ENCODE assay signal across 8 cellular contexts in the genomic region with DNA sequence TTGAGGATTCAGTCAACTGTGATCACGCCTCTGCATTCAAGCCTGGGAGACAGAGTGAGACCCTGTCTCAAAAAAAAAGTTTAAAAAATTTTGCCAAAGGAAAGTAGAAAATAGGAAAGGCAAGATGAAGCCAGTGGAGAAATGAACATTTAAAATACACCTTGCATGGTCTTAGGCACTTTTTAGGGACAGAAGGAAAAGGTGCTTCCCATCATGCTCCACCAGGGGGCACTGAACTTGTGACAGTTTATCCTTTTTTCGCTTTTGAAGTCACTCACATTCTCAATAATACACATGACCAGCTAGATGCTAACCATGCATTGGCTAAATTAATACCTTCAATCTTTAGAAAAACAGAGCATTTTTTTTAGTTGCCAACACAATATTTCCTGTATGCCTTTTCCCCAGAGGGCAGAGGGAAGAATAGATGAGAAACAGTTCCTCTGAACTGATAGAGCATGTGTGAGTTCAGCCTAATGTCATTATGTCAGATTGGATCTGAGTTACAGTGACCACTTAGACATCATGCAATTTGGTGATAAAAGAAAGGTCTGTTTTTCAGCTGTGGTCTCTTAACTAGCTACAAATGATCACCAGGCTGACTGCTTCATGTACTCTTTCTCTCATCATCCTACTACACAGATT.
DNase-seq lines count a peak whose midpoint lies in the region; ATAC-seq, FAIRE-seq and TF ChIP-seq lines count a peak whose summit lies in the region.

No MANE protein-coding gene starts in this region.

- H3K27ac ChIP-seq in astrocyte (ENCODE audit: low read depth, low read length): no peak overlapping the region
- no peak overlapping the region for H3K27ac ChIP-seq in kidney (ENCODE audit: low read depth in 2 of 2, low read length in 2 of 2)

- peaks cover 8% of the 10 kb centered on the region for H3K9me3 Mint-ChIP-seq in astrocyte (ENCODE audit: unreplicated experiment)
- peaks cover 10% of the 10 kb centered on the region for H3K9me3 Mint-ChIP-seq in stimulated activated memory B cell treated with anti-CD40 and anti-IgM and Interleukin-4, amounts not matched to agents 10 μg/mL and 1 μg/mL and 100 μg/mL, for 72 hours

- H3K27ac Mint-ChIP-seq in astrocyte (ENCODE audit: unreplicated experiment): no peak overlapping the region
- no peak overlapping the region for H3K27ac Mint-ChIP-seq in stimulated activated memory B cell treated with anti-CD40 and anti-IgM and Interleukin-4, amounts not matched to agents 10 μg/mL and 1 μg/mL and 100 μg/mL, for 72 hours

- H3K4me1 Mint-ChIP-seq in astrocyte (ENCODE audit: low read depth, unreplicated experiment): no peaks in the 10 kb centered on the region
- no peaks in the 10 kb centered on the region for H3K4me1 Mint-ChIP-seq in stimulated activated memory B cell treated with anti-CD40 and anti-IgM and Interleukin-4, amounts not matched to agents 10 μg/mL and 1 μg/mL and 100 μg/mL, for 72 hours

- H3K36me3 ChIP-seq in astrocyte (ENCODE audit: insufficient read depth, low read length) (no peaks in the 10 kb centered on the region), kidney (ENCODE audit: control insufficient read depth in 1 of 2, insufficient read depth in 2 of 2, low read length in 2 of 2) (no peaks in the 10 kb centered on the region)

- no peaks in the 10 kb centered on the region for H3K27me3 ChIP-seq in astrocyte (ENCODE audit: insufficient read depth, low read length)

- H3K27me3 Mint-ChIP-seq in astrocyte (ENCODE audit: low read depth, unreplicated experiment): no peaks in the 10 kb centered on the region
- no peaks in the 10 kb centered on the region for H3K27me3 Mint-ChIP-seq in stimulated activated memory B cell treated with anti-CD40 and anti-IgM and Interleukin-4, amounts not matched to agents 10 μg/mL and 1 μg/mL and 100 μg/mL, for 72 hours

- H3K36me3 Mint-ChIP-seq in astrocyte (ENCODE audit: low read depth, unreplicated experiment): no peaks in the 10 kb centered on the region
- no peaks in the 10 kb centered on the region for H3K36me3 Mint-ChIP-seq in stimulated activated memory B cell treated with anti-CD40 and anti-IgM and Interleukin-4, amounts not matched to agents 10 μg/mL and 1 μg/mL and 100 μg/mL, for 72 hours

- no peaks in the 10 kb centered on the region for H3K4me1 ChIP-seq in astrocyte (ENCODE audit: insufficient read depth, low read length)
- H3K4me1 ChIP-seq in kidney (ENCODE audit: control insufficient read depth in 1 of 2, insufficient read depth in 1 of 2, low read depth in 1 of 2, low read length in 2 of 2): no peaks in the 10 kb centered on the region

- H2AFZ ChIP-seq in astrocyte (ENCODE audit: low read depth, low read length): no peak overlapping the region

- in situ Hi-C loops in G401 (cut with HindIII; ENCODE audit: low sequenced_read_pairs): no loop called here

- no peaks in the 10 kb centered on the region for H3K9me3 ChIP-seq in astrocyte (ENCODE audit: insufficient read depth, low read depth, low read length)
- peaks cover 0 to 6% of the 10 kb centered on the region in 2 donors for H3K9me3 ChIP-seq in kidney (ENCODE audit: control insufficient read depth in 1 of 2, low read length in 2 of 2)

- no peak overlapping the region for H3K4me2 ChIP-seq in astrocyte (ENCODE audit: low read length)

- ATAC-seq in SK-N-SH treated with all-trans-retinoic acid at 6 μM for 48 hours (no peak), HG02870 (IDR thresholded peaks at IDR 0.05; ENCODE audit: unreplicated experiment) (no peak)
- ATAC-seq in stimulated activated memory B cell treated with anti-CD40 and anti-IgM and Interleukin-4, amounts not matched to agents 10 μg/mL and 1 μg/mL and 100 μg/mL, for 72 hours: no peak

- intact Hi-C loops in kidney (cut with DNase I): no loop called here

- TF ChIP-seq CTCF in astrocyte (IDR thresholded peaks at IDR 0.05; ENCODE audit: insufficient read depth, low read depth, low read length): peak; percentile 70
- TF ChIP-seq CTCF in kidney (IDR thresholded peaks at IDR 0.05; ENCODE audit: borderline replicate concordance, extremely low read depth, insufficient read depth): peak; percentile 79

- no peaks in the 10 kb centered on the region for H3K79me2 ChIP-seq in astrocyte (ENCODE audit: insufficient read depth, low read length)

- no peak overlapping the region for H3K4me3 Mint-ChIP-seq in astrocyte (ENCODE audit: unreplicated experiment)
- no peak overlapping the region for H3K4me3 Mint-ChIP-seq in stimulated activated memory B cell treated with anti-CD40 and anti-IgM and Interleukin-4, amounts not matched to agents 10 μg/mL and 1 μg/mL and 100 μg/mL, for 72 hours

- peak; percentile 6 for DNase-seq in G401 (ENCODE audit: low spot score)
- DNase-seq in HK-2 (ENCODE audit: unreplicated experiment): peak; percentile 8
- peak; percentile 6 for DNase-seq in astrocyte (ENCODE audit: low read depth)
- DNase-seq in kidney: no peak
- peak; percentile 3 to 12 (median 4) for DNase-seq in stimulated activated CD4-positive, alpha-beta T cell treated with anti-CD3 and anti-CD28 coated beads, TNF-alpha, amount 100 ng/mL, for 1 hour (ENCODE audit: low read depth in 3 of 3, low spot score in 1 of 3)

- H3K9ac ChIP-seq in astrocyte (ENCODE audit: low read length): no peak overlapping the region
- H3K9ac ChIP-seq in kidney (ENCODE audit: low read length in 2 of 2): no peak overlapping the region

- H4K20me1 ChIP-seq in astrocyte (ENCODE audit: insufficient read depth, low read length): no peaks in the 10 kb centered on the region

- no peak overlapping the region for H3K4me3 ChIP-seq in astrocyte (ENCODE audit: insufficient read depth, low read depth, low read length)
- H3K4me3 ChIP-seq in kidney (ENCODE audit: low read length in 2 of 2): no peak overlapping the region

- FAIRE-seq in astrocyte (lab: Jason Lieb, UNC): peak; percentile 81
- FAIRE-seq in kidney (lab: Jason Lieb, UNC): peak; percentile 42

TF ChIP-seq in SK-N-SH treated with all-trans-retinoic acid at 6 μM for 48 hours, 23 proteins besides CTCF, POLR2A, EP300 and RAD21:
- no peak for TF ChIP-seq ARNTL (CRISPR knock-in tag; IDR thresholded peaks at IDR 0.05; ENCODE audit: borderline replicate concordance, low read depth)
- TF ChIP-seq BACH2 (CRISPR knock-in tag; IDR thresholded peaks at IDR 0.05; ENCODE audit: borderline replicate concordance): no peak
- peak; percentile 92 for TF ChIP-seq TCF4 (CRISPR knock-in tag; IDR thresholded peaks at IDR 0.05; ENCODE audit: borderline replicate concordance)
